In genomic region chr3:31539275-31539674, GRCh38 we compare ENCODE assay signal across 1 cellular context.
TF ChIP-seq lines count a peak whose summit lies in the region.

No MANE protein-coding gene starts in this region.

TF ChIP-seq in GM12878, 131 proteins besides CTCF, POLR2A, EP300 and RAD21 (continued from another document):
- TF ChIP-seq NKRF (conservative IDR thresholded peaks at IDR 0.05) (no peak), RELA (IDR thresholded peaks at IDR 0.05; ENCODE audit: borderline replicate concordance, partially characterized antibody) (no peak), TCF12 (IDR thresholded peaks at IDR 0.05; ENCODE audit: low read depth, low read length) (no peak), SIN3A (IDR thresholded peaks at IDR 0.05; ENCODE audit: low read depth, low read length) (no peak), MTA2 (IDR thresholded peaks at IDR 0.05; ENCODE audit: low read depth) (no peak), MXI1 (IDR thresholded peaks at IDR 0.05; ENCODE audit: low read depth, low read length) (no peak), HDGF (IDR thresholded peaks at IDR 0.05) (no peak), RFX5 (IDR thresholded peaks at IDR 0.05; ENCODE audit: low read depth, low read length) (no peak), BRCA1 (IDR thresholded peaks at IDR 0.05; ENCODE audit: low read depth, low read length) (no peak), PML (IDR thresholded peaks at IDR 0.05; ENCODE audit: low read length) (no peak), JUND (IDR thresholded peaks at IDR 0.05; ENCODE audit: low read depth, low read length) (no peak)
- TF ChIP-seq, protein P1, sequence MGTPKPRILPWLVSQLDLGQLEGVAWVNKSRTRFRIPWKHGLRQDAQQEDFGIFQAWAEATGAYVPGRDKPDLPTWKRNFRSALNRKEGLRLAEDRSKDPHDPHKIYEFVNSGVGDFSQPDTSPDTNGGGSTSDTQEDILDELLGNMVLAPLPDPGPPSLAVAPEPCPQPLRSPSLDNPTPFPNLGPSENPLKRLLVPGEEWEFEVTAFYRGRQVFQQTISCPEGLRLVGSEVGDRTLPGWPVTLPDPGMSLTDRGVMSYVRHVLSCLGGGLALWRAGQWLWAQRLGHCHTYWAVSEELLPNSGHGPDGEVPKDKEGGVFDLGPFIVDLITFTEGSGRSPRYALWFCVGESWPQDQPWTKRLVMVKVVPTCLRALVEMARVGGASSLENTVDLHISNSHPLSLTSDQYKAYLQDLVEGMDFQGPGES (IDR thresholded peaks at IDR 0.05), result no peak
